In the genomic region with DNA sequence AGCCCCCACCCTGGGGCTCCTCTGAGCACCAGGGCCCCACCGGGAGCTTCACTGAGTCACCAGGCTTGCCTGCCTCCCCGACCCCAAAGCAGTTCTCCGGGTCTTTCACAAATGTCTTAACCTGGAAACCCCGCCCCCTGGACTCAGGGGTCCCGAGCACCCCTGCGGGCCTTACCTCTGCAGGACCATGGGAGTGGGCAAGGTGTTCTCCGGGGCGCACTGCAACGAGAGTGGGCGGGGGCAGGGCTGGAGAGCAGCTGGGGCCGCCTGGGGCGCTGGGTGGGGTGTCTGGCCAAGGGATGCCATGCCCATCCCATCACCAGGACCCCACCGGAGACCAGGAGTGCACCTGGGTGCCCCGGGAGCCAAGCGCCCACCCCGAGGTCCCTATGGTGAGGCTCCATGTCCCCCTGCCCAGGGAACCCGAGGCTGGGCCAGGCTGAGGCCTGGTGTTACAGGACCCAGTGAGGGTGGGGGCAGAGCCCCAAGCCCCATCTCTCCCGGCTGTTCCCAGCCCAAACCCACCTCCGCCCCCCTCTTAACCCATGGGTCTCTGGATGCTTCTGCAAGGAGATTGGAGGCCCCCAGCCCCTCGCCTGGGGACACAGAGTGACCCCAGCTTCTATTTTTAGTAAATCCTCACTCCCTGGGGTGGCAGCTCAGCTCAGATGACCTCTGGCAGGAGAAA, we compare ENCODE assay signal across 12 cellular contexts. TPM values are rescaled to one million over a fixed set of nuclear protein-coding genes. Genes with fewer than 3 reads are reported as not detected.
DNase-seq lines count a peak whose midpoint lies in the region; ATAC-seq, FAIRE-seq and TF ChIP-seq lines count a peak whose summit lies in the region.
"Had no signal": no experiment of that assay in that cellular context is flagged by ENCODE, and none has a peak within 500 bp of the region (broad histone marks: within the 10 kb centered on the region; RNA-seq: fewer than 3 reads in every experiment).

No MANE protein-coding gene starts in this region.

- DNase-seq in H1 (ENCODE audit: low read depth in 1 of 2, low spot score in 2 of 2) = no peak
- DNase-seq in ovary = peak; percentile 36 to 57 (median 53)
- no peak for DNase-seq in DMS 273 (lab: John Stamatoyannopoulos, UW; ENCODE audit: unreplicated experiment)
- DNase-seq in NCI-H1105 (lab: John Stamatoyannopoulos, UW) = no peak
- no peak for DNase-seq in NCI-H1417 treated with DMSO at 0.1 percent for 48 hours (lab: John Stamatoyannopoulos, UW)
- DNase-seq: activated CD8-positive, alpha-beta memory T cell treated with anti-CD3 and anti-CD28 coated beads, Interleukin-2, amount 50 U/mL, for 48 hours; NCI-H1694; stimulated activated CD4-positive, alpha-beta T cell treated with anti-CD3 and anti-CD28 coated beads, Interleukin-4, amount 100 ng/mL, for 1 hour; T-helper 1 cell had no signal

- TF ChIP-seq RAD21 in H1 (IDR thresholded peaks at IDR 0.05 in 1 of 2, conservative IDR thresholded peaks at IDR 0.05 in 1 of 2; ENCODE audit: low read depth in 2 of 2, low read length in 2 of 2) = no peak

- H2BK120ac ChIP-seq in H1 (replicated peaks; ENCODE audit: low read depth, low read length) = no peak overlapping the region

- TF ChIP-seq POLR2A in H1 (IDR thresholded peaks at IDR 0.05; ENCODE audit: control extremely low read depth in 1 of 2, low read depth in 2 of 2, low read length in 2 of 2) (no peak), ovary (IDR thresholded peaks at IDR 0.05) (no peak)

- H3K9me3 ChIP-seq in BLaER1 (peaks cover 10% of the 10 kb centered on the region), HEK293 (ENCODE audit: control insufficient read depth, insufficient read depth, low read depth, low read length) (no peaks in the 10 kb centered on the region), H1 (ENCODE audit: insufficient read depth in 2 of 2, low read depth in 1 of 2, low read length in 1 of 2) (peaks cover 7 to 8% of the 10 kb centered on the region in 2 experiments; a peak in 1 of 4 replicates), ovary (no peaks in the 10 kb centered on the region)

- H2BK5ac ChIP-seq in H1 (ENCODE audit: low read depth, low read length) = no peak overlapping the region

- H3K4ac ChIP-seq in H1 (replicated peaks; ENCODE audit: insufficient read length, low read depth, low read length) = no peak overlapping the region

- peaks cover 73% of the 10 kb centered on the region for H3K36me3 ChIP-seq in BLaER1
- H3K36me3 ChIP-seq in HEK293 (ENCODE audit: control insufficient read depth in 2 of 2, insufficient read depth in 1 of 2, low read length in 2 of 2) = peaks cover 0 to 60% of the 10 kb centered on the region in 2 experiments; a peak in 2 of 3 replicates
- peaks cover 7 to 39% (median 29%) of the 10 kb centered on the region in 4 experiments for H3K36me3 ChIP-seq in H1 (ENCODE audit: control insufficient read depth in 2 of 4, insufficient read depth in 4 of 4, low read length in 3 of 4)
- H3K36me3 ChIP-seq in ovary = no peaks in the 10 kb centered on the region

- no peak overlapping the region; the same call in 1 of the 2 replicates for H3K9ac ChIP-seq in BLaER1
- no peak overlapping the region for H3K9ac ChIP-seq in H1 (replicated peaks in 1 of 4; ENCODE audit: extremely low read depth in 1 of 4, low read depth in 3 of 4, low read length in 3 of 4)

- H2BK20ac ChIP-seq in H1 (ENCODE audit: low read length) = no peak overlapping the region

- no peak overlapping the region for H2BK15ac ChIP-seq in H1 (ENCODE audit: low read length)

- no peak for FAIRE-seq in H1 (lab: Jason Lieb, UNC)

- H2AFZ ChIP-seq in H1 (ENCODE audit: low read length) = no peak overlapping the region

- TF ChIP-seq EP300 in H1 (IDR thresholded peaks at IDR 0.05; ENCODE audit: borderline replicate concordance in 1 of 2, low read depth in 2 of 2, low read length in 2 of 2) (no peak), ovary (IDR thresholded peaks at IDR 0.05) (no peak)

- H3K4me1 ChIP-seq in BLaER1 = peaks cover 46% of the 10 kb centered on the region
- H3K4me1 ChIP-seq in HEK293 (ENCODE audit: control insufficient read depth, insufficient read depth, low read length) = peaks cover 13% of the 10 kb centered on the region
- H3K4me1 ChIP-seq in H1 (replicated peaks in 1 of 4; ENCODE audit: control insufficient read depth in 3 of 4, insufficient read depth in 4 of 4, low read length in 3 of 4) = peaks cover 0 to 23% (median 14%) of the 10 kb centered on the region in 4 experiments; a peak in 6 of 7 replicates
- peaks cover 17% of the 10 kb centered on the region for H3K4me1 ChIP-seq in ovary (ENCODE audit: insufficient read depth)

- H3K4me3 ChIP-seq in BLaER1 (no peak overlapping the region), HEK293 (ENCODE audit: low read depth, low read length) (no peak overlapping the region), H1 (ENCODE audit: extremely low read depth in 1 of 4, insufficient read depth in 2 of 4, low read depth in 3 of 4, low read length in 4 of 4) (no peak overlapping the region), ovary (no peak overlapping the region)

- peaks cover 6% of the 10 kb centered on the region for H3K79me1 ChIP-seq in H1 (ENCODE audit: low read depth, low read length)

- TF ChIP-seq CTCF in HEK293 (tag by site-specific recombination; IDR thresholded peaks at IDR 0.05) (no peak), H1 (IDR thresholded peaks at IDR 0.05; ENCODE audit: control extremely low read depth in 1 of 3, insufficient read depth in 1 of 3, low read depth in 1 of 3, low read length in 3 of 3) (no peak), ovary (IDR thresholded peaks at IDR 0.05) (no peak)

- no peak overlapping the region for H3K14ac ChIP-seq in H1 (ENCODE audit: insufficient read length)

- H3K56ac ChIP-seq in H1 (replicated peaks; ENCODE audit: insufficient read length, low read depth, low read length) = no peak overlapping the region

- intact Hi-C loops in ovary (cut with DNase I) = loop anchor here in 1 of 4 donors (10.0 kb wide), 1 partner anchor 795 kb away; a partner anchor contains a TSS

- H3K23ac ChIP-seq in H1 (ENCODE audit: insufficient read length) = no peak overlapping the region

- no peaks in the 10 kb centered on the region for H3K23me2 ChIP-seq in H1 (ENCODE audit: low read depth, low read length)

- H4K91ac ChIP-seq in H1 (replicated peaks; ENCODE audit: insufficient read length, low read length) = no peak overlapping the region

- POLR2A ChIA-PET in HEK293 (lab: Yijun Ruan, JAX) (no interaction called here), H1 (lab: Charles Lee; ENCODE audit: partially characterized antibody) (interaction anchor here (22.2 to 27.5 kb wide), 2 partner anchors 8 to 11 kb away, joined by 524 read pairs; a partner anchor contains a TSS)

- H3K18ac ChIP-seq in H1 (ENCODE audit: extremely low read depth, low read length) = no peak overlapping the region

- CTCF ChIA-PET in HEK293 (lab: Yijun Ruan, JAX) = interaction anchor here (1.1 kb wide), 1 partner anchor 21 kb away, joined by 8 read pairs; no protein-coding TSS in a partner anchor
- CTCF ChIA-PET in H1 (lab: Charles Lee; ENCODE audit: partially characterized antibody) = interaction anchor here (0.8 to 1.2 kb wide), 4 partner anchors 11 to 23 kb away, joined by 3 to 5 read pairs (median 4); no protein-coding TSS in a partner anchor

- H4K20me1 ChIP-seq in BLaER1 (peaks cover 75% of the 10 kb centered on the region), H1 (replicated peaks in 1 of 2; ENCODE audit: control insufficient read depth in 1 of 2, insufficient read depth in 2 of 2, low read length in 2 of 2) (peaks cover 3 to 24% of the 10 kb centered on the region in 2 experiments)

- peaks cover 0 to 5% of the 10 kb centered on the region in 2 experiments; a peak in 1 of 4 replicates for H3K79me2 ChIP-seq in H1 (ENCODE audit: control insufficient read depth in 1 of 2, insufficient read depth in 2 of 2, low read length in 2 of 2)

- H2AK5ac ChIP-seq in H1 (ENCODE audit: low read depth, low read length) = no peak overlapping the region

- 90% methylated on average over 13 of the region's 20 CpGs; no CpG with 5 or more reads in 1 of the 2 experiments for WGBS in H1 (ENCODE audit: extremely low coverage in 1 of 2, insufficient coverage in 1 of 2, insufficient read length in 1 of 2, insufficient replicate concordance in 2 of 2, low coverage in 1 of 2, low lambda C conversion rate in 2 of 2, missing lambda C conversion rate in 1 of 2), 2 experiments
- WGBS in ovary, 3 donors = 72 to 80% (median 80%) methylated on average over 20 of the region's 20 CpGs

- H3K4me2 ChIP-seq in BLaER1 (no peak overlapping the region), H1 (ENCODE audit: insufficient read depth in 1 of 2, low read depth in 2 of 2, low read length in 2 of 2) (no peak overlapping the region)

- H4K5ac ChIP-seq in H1 (ENCODE audit: insufficient read length, low read depth, low read length) = no peak overlapping the region

- H3K27me3 ChIP-seq in BLaER1 (no peaks in the 10 kb centered on the region), H1 (replicated peaks in 1 of 4; ENCODE audit: control insufficient read depth in 3 of 4, extremely low read depth in 1 of 4, insufficient read depth in 3 of 4, low read length in 3 of 4) (no peaks in the 10 kb centered on the region), ovary (no peaks in the 10 kb centered on the region)

- peak overlapping the region; percentile 14; the same call in 1 of the 2 replicates for H4K8ac ChIP-seq in H1 (ENCODE audit: extremely low read depth, insufficient read depth, low read length)

- no peak for ATAC-seq in HG02763 (IDR thresholded peaks at IDR 0.05; ENCODE audit: unreplicated experiment)

- H2BK12ac ChIP-seq in H1 (ENCODE audit: low read depth, low read length) = no peak overlapping the region

- H3K27ac ChIP-seq in BLaER1 (peak overlapping the region; percentile 79; the same call in 1 of the 2 replicates), HEK293 (ENCODE audit: extremely low read depth, low read depth, low read length) (no peak overlapping the region), H1 (ENCODE audit: low read depth, low read length) (peak overlapping the region; percentile 93; the same call in 1 of the 2 replicates), ovary (peak overlapping the region in 1 of 2 donors; percentile 93)

RNA-seq across cellular contexts. Expression of a gene that starts 10.9 kb away (rescaled TPM):
- 163 and 174 TPM in 2 replicates for total RNA-seq in H1 (2021; fragmentation: NEBNext Ultra II Directional; extraction: Animal tissue kit (Norgen Biotek cat#: 25700))
- polyA plus RNA-seq in H1 (2011; rRNA removed) (166 and 200 TPM in 2 replicates), ovary (10 to 100 TPM; 22.1 to 69.5 TPM)
- 102 TPM for polyA plus RNA-seq in H1 (2011; cell fraction: cytosol; rRNA removed)
- polyA plus RNA-seq in H1 (2011; cell fraction: nucleus; rRNA removed) = 175 TPM
- 78.8 to 121 TPM (median 107 TPM) in 4 replicates for polyA plus RNA-seq in H1 (2012, experiment 1 of 2)
- 103 TPM for polyA plus RNA-seq in H1 (2012, experiment 2 of 2)
- 122 TPM for polyA plus RNA-seq in H1 (2013, experiment 1 of 2)
- 125 TPM for polyA plus RNA-seq in H1 (2013, experiment 2 of 2)
- polyA minus RNA-seq in H1 (2011; rRNA and poly(A)+ RNA removed) = 66.6 and 68.9 TPM in 2 replicates
- 116 TPM for polyA minus RNA-seq in H1 (2011; cell fraction: cytosol; rRNA and poly(A)+ RNA removed)
- polyA minus RNA-seq in H1 (2011; cell fraction: nucleus; rRNA and poly(A)+ RNA removed) = 61.1 TPM
- total RNA-seq in ovary = 100 to 1,000 TPM in 5 of 7 donors, 10 to 100 TPM in 2; 58.3 to 186 (median 122) TPM

RNA-seq across cellular contexts. Expression of a gene that starts 24.6 kb away (rescaled TPM):
- 92.3 and 95.3 TPM in 2 replicates for total RNA-seq in H1 (2021; fragmentation: NEBNext Ultra II Directional; extraction: Animal tissue kit (Norgen Biotek cat#: 25700))
- polyA plus RNA-seq in H1 (2011; rRNA removed) (91.7 and 142 TPM in 2 replicates), ovary (10 to 100 TPM; 14.4 to 65.7 TPM)
- 63.4 TPM for polyA plus RNA-seq in H1 (2011; cell fraction: cytosol; rRNA removed)
- polyA plus RNA-seq in H1 (2011; cell fraction: nucleus; rRNA removed) = 97.0 TPM
- 66.1 to 117 TPM (median 109 TPM) in 4 replicates for polyA plus RNA-seq in H1 (2012, experiment 1 of 2)
- 90.9 TPM for polyA plus RNA-seq in H1 (2012, experiment 2 of 2)
- 59.3 TPM for polyA plus RNA-seq in H1 (2013, experiment 1 of 2)
- polyA plus RNA-seq in H1 (2013, experiment 2 of 2) = 59.3 TPM
- polyA minus RNA-seq in H1 (2011; rRNA and poly(A)+ RNA removed) = 28.7 and 37.4 TPM in 2 replicates
- 82.9 TPM for polyA minus RNA-seq in H1 (2011; cell fraction: cytosol; rRNA and poly(A)+ RNA removed)
- 47.7 TPM for polyA minus RNA-seq in H1 (2011; cell fraction: nucleus; rRNA and poly(A)+ RNA removed)
- total RNA-seq in ovary = 100 to 1,000 TPM in 1 of 7 donors, 10 to 100 TPM in 6; 47.8 to 131 (median 90.2) TPM

RNA-seq across cellular contexts. Expression of a gene that starts 56.0 kb away (rescaled TPM):
- 9.2 and 9.8 TPM in 2 replicates for total RNA-seq in H1 (2021; fragmentation: NEBNext Ultra II Directional; extraction: Animal tissue kit (Norgen Biotek cat#: 25700))
- 9.6 and 10.2 TPM in 2 replicates for polyA plus RNA-seq in H1 (2011; rRNA removed)
- 5.2 TPM for polyA plus RNA-seq in H1 (2011; cell fraction: cytosol; rRNA removed)
- polyA plus RNA-seq in H1 (2011; cell fraction: nucleus; rRNA removed) = 8.1 TPM
- polyA plus RNA-seq in H1 (2012, experiment 1 of 2) = 5.2 to 7.4 TPM (median 7.0 TPM) in 4 replicates
- polyA plus RNA-seq in H1 (2012, experiment 2 of 2) = 5.2 TPM
- 7.2 TPM for polyA plus RNA-seq in H1 (2013, experiment 1 of 2)
- polyA plus RNA-seq in H1 (2013, experiment 2 of 2) = 7.5 TPM
- polyA minus RNA-seq in H1 (2011; rRNA and poly(A)+ RNA removed) = 6.6 and 8.8 TPM in 2 replicates
- polyA minus RNA-seq in H1 (2011; cell fraction: cytosol; rRNA and poly(A)+ RNA removed) = 7.0 TPM
- polyA minus RNA-seq in H1 (2011; cell fraction: nucleus; rRNA and poly(A)+ RNA removed) = 3.3 TPM
- 10 to 100 TPM; 16.6 to 61.5 (median 47.8) TPM for total RNA-seq in ovary
- 10 to 100 TPM; 21.1 to 22.5 TPM for polyA plus RNA-seq in ovary

RNA-seq across cellular contexts. Expression of a gene that starts 56.6 kb away (rescaled TPM):
- total RNA-seq in H1 (2021; fragmentation: NEBNext Ultra II Directional; extraction: Animal tissue kit (Norgen Biotek cat#: 25700)) = 1.3 and 1.8 TPM in 2 replicates
- polyA plus RNA-seq in H1 (2011; rRNA removed) = 1.9 and 2.3 TPM in 2 replicates
- 2.3 TPM for polyA plus RNA-seq in H1 (2011; cell fraction: cytosol; rRNA removed)
- 12.4 TPM for polyA plus RNA-seq in H1 (2011; cell fraction: nucleus; rRNA removed)
- 0.54 to 2.7 TPM (median 2.0 TPM) in 4 replicates for polyA plus RNA-seq in H1 (2012, experiment 1 of 2)
- polyA plus RNA-seq in H1 (2012, experiment 2 of 2) = 1.1 TPM
- 0.95 TPM for polyA plus RNA-seq in H1 (2013, experiment 1 of 2)
- 0.75 TPM for polyA plus RNA-seq in H1 (2013, experiment 2 of 2)
- 0.47 TPM in 1 of 2 replicates, not detected in the other for polyA minus RNA-seq in H1 (2011; rRNA and poly(A)+ RNA removed)
- polyA minus RNA-seq in H1 (2011; cell fraction: cytosol; rRNA and poly(A)+ RNA removed) = 1.5 TPM
- polyA minus RNA-seq in H1 (2011; cell fraction: nucleus; rRNA and poly(A)+ RNA removed) = 2.4 TPM
- 10 to 100 TPM in 5 of 7 donors, 1 to 10 TPM in 2; 4.5 to 24.5 (median 10.7) TPM for total RNA-seq in ovary
- 10 to 100 TPM in 1 of 2 donors, 1 to 10 TPM in 1; 1.8 to 31.7 TPM for polyA plus RNA-seq in ovary

Comparison
In these comparisons a context has a peak if more than half of its experiments do, and no peak if none do; other contexts are left out.
1. DNase-seq: peak in ovary (5 of 5); none in H1 (0 of 2), DMS 273 (single experiment), NCI-H1105 (single experiment) and NCI-H1417 treated with DMSO at 0.1 percent for 48 hours (single experiment).